Comparison of ENCODE assay signal across 20 cellular contexts in genomic region chr15:39205506-39206371, GRCh38.
DNase-seq lines count a peak whose midpoint lies in the region; ATAC-seq and TF ChIP-seq lines count a peak whose summit lies in the region.
"Had no signal": no experiment of that assay in that cellular context is flagged by ENCODE, and none has a peak within 500 bp of the region (broad histone marks: within the 10 kb centered on the region; RNA-seq: fewer than 3 reads in every experiment).

No MANE protein-coding gene starts in this region.

- no peaks in the 10 kb centered on the region for H3K79me2 ChIP-seq in GM23248 (ENCODE audit: insufficient read depth)
- H3K79me2 ChIP-seq in OCI-LY7 (ENCODE audit: insufficient read depth, low read depth, low read length), result no peaks in the 10 kb centered on the region

- no peak for DNase-seq in GM23248
- DNase-seq in M059J (ENCODE audit: low read depth), result peak; percentile 89
- DNase-seq in choroid plexus epithelial cell (ENCODE audit: low read depth), result peak; percentile 20
- DNase-seq in foreskin keratinocyte, result peak; percentile 92 to 95
- no peak for DNase-seq in OCI-LY7 (ENCODE audit: low spot score)
- DNase-seq in activated CD4-positive, CD25-positive, alpha-beta regulatory T cell (lab: John Stamatoyannopoulos, UW), result no peak
- DNase-seq in ascending aorta (ENCODE audit: low spot score in 2 of 2), result no peak
- no peak for DNase-seq in activated naive CD4-positive, alpha-beta T cell treated with anti-CD3 and anti-CD28 coated beads, Interleukin-2, amount 10 ng/mL, durations not matched to agents 7 days and 5 days
- DNase-seq: Calu3, DMS79 treated with DMSO at 0.1 percent for 48 hours, H7, KBM-7, NCI-H1048, NCI-H1417, NCI-H1694, NCI-H2029 treated with DMSO at 0.1 percent for 48 hours, NCI-H69, SHP77 treated with DMSO at 0.1 percent for 48 hours had no signal

- WGBS in GM23248 (ENCODE audit: low coverage in 1 of 2, low lambda C conversion rate in 2 of 2, missing lambda C conversion rate in 2 of 2), 2 experiments, result 90 to 91% methylated on average over 4 of the region's 4 CpGs

- H3K36me3 ChIP-seq in GM23248 (ENCODE audit: low read depth) (peaks cover 4% of the 10 kb centered on the region; the same call in 1 of the 2 replicates), OCI-LY7 (ENCODE audit: insufficient read depth, low read length) (no peaks in the 10 kb centered on the region), ascending aorta (no peaks in the 10 kb centered on the region)

- no peak overlapping the region for H3K9ac ChIP-seq in GM23248

- CTCF ChIA-PET in OCI-LY7 (lab: Charles Lee; ENCODE audit: unreplicated experiment), result no interaction called here
- CTCF ChIA-PET in activated naive CD4-positive, alpha-beta T cell treated with anti-CD3 and anti-CD28 coated beads, Interleukin-2, amount 10 ng/mL, durations not matched to agents 7 days and 5 days (lab: Charles Lee), result no interaction called here

- no peak overlapping the region for H2AFZ ChIP-seq in GM23248
- H2AFZ ChIP-seq in OCI-LY7 (ENCODE audit: low read length), result no peak overlapping the region

- no peak overlapping the region for H3K4me2 ChIP-seq in GM23248 (ENCODE audit: unreplicated experiment)
- no peak overlapping the region for H3K4me2 ChIP-seq in OCI-LY7 (ENCODE audit: low read length)

- no peak overlapping the region for H3K4me3 ChIP-seq in GM23248
- H3K4me3 ChIP-seq in choroid plexus epithelial cell (ENCODE audit: low read depth, low read length), result no peak overlapping the region
- no peak overlapping the region for H3K4me3 ChIP-seq in OCI-LY7 (ENCODE audit: low read depth, low read length, poor library complexity, severe bottlenecking)
- H3K4me3 ChIP-seq in ascending aorta, result no peak overlapping the region

- H4K20me1 ChIP-seq in GM23248 (ENCODE audit: insufficient read depth) (no peaks in the 10 kb centered on the region), OCI-LY7 (ENCODE audit: insufficient read depth, low read length) (no peaks in the 10 kb centered on the region)

- TF ChIP-seq CTCF in choroid plexus epithelial cell (conservative IDR thresholded peaks at IDR 0.05; ENCODE audit: low read depth, low read length) (no peak), foreskin keratinocyte (conservative IDR thresholded peaks at IDR 0.05) (no peak), OCI-LY7 (conservative IDR thresholded peaks at IDR 0.05; ENCODE audit: low read length) (no peak), ascending aorta (IDR thresholded peaks at IDR 0.05) (no peak)

- intact Hi-C loops in OCI-LY7 (cut with micrococcal nuclease; ENCODE audit: unreplicated experiment) (no loop called here), ascending aorta (cut with DNase I) (no loop called here)

- H3K9me3 Mint-ChIP-seq in activated naive CD4-positive, alpha-beta T cell treated with anti-CD3 and anti-CD28 coated beads, Interleukin-2, amount 10 ng/mL, durations not matched to agents 7 days and 5 days, result no peaks in the 10 kb centered on the region

- no peaks in the 10 kb centered on the region for H3K4me1 Mint-ChIP-seq in activated naive CD4-positive, alpha-beta T cell treated with anti-CD3 and anti-CD28 coated beads, Interleukin-2, amount 10 ng/mL, durations not matched to agents 7 days and 5 days

- H3K27ac ChIP-seq in GM23248 (0 out of 2 replicates have a peak overlapping the region, but pooled peaks have one; percentile 77), foreskin keratinocyte (peak overlapping the region; percentile 90), OCI-LY7 (ENCODE audit: low read depth, low read length, poor library complexity, severe bottlenecking) (no peak overlapping the region), ascending aorta (no peak overlapping the region)
- H3K27ac ChIP-seq: RWPE1 had no signal

- H3K4me3 Mint-ChIP-seq in activated naive CD4-positive, alpha-beta T cell treated with anti-CD3 and anti-CD28 coated beads, Interleukin-2, amount 10 ng/mL, durations not matched to agents 7 days and 5 days, result no peak overlapping the region

- POLR2A ChIA-PET in OCI-LY7 (lab: Charles Lee), result no interaction called here

- peaks cover 35% of the 10 kb centered on the region for H3F3A ChIP-seq in GM23248 (ENCODE audit: insufficient read depth)

- in situ Hi-C loops in GM23248 (cut with MboI), result no loop called here

- H3K9me3 ChIP-seq in GM23248 (ENCODE audit: low read depth) (no peaks in the 10 kb centered on the region), OCI-LY7 (ENCODE audit: low read length) (no peaks in the 10 kb centered on the region), ascending aorta (no peaks in the 10 kb centered on the region)

- H3K27ac Mint-ChIP-seq in activated naive CD4-positive, alpha-beta T cell treated with anti-CD3 and anti-CD28 coated beads, Interleukin-2, amount 10 ng/mL, durations not matched to agents 7 days and 5 days, result no peak overlapping the region

- H3K27me3 ChIP-seq in GM23248 (replicated peaks; ENCODE audit: insufficient read depth), result no peaks in the 10 kb centered on the region
- no peaks in the 10 kb centered on the region for H3K27me3 ChIP-seq in foreskin keratinocyte
- no peaks in the 10 kb centered on the region for H3K27me3 ChIP-seq in ascending aorta

- H3K9me2 ChIP-seq in GM23248 (ENCODE audit: insufficient read depth) (no peaks in the 10 kb centered on the region), OCI-LY7 (ENCODE audit: insufficient read depth, low read length) (no peaks in the 10 kb centered on the region)

- no peaks in the 10 kb centered on the region for H3K27me3 Mint-ChIP-seq in activated naive CD4-positive, alpha-beta T cell treated with anti-CD3 and anti-CD28 coated beads, Interleukin-2, amount 10 ng/mL, durations not matched to agents 7 days and 5 days

- no peaks in the 10 kb centered on the region for H3K36me3 Mint-ChIP-seq in activated naive CD4-positive, alpha-beta T cell treated with anti-CD3 and anti-CD28 coated beads, Interleukin-2, amount 10 ng/mL, durations not matched to agents 7 days and 5 days

- peaks cover 44% of the 10 kb centered on the region for H3K4me1 ChIP-seq in GM23248 (ENCODE audit: insufficient read depth)
- H3K4me1 ChIP-seq in foreskin keratinocyte, result peaks cover 51% of the 10 kb centered on the region
- H3K4me1 ChIP-seq in OCI-LY7 (ENCODE audit: insufficient read depth, low read length, poor library complexity, severe bottlenecking), result no peaks in the 10 kb centered on the region
- H3K4me1 ChIP-seq in ascending aorta, result no peaks in the 10 kb centered on the region

- no peak for ATAC-seq in foreskin keratinocyte
- ATAC-seq: Panc1 had no signal

- BruUV-seq in OCI-LY7 (replicated peaks; lab: Mats Ljungman, UMichigan), result no TSS peak

Comparison
In these comparisons a context has a peak if more than half of its experiments do, and no peak if none do; other contexts are left out.
1. DNase-seq: peak in M059J (single experiment), choroid plexus epithelial cell (single experiment) and foreskin keratinocyte (2 of 2); none in GM23248 (single experiment), OCI-LY7 (single experiment), activated CD4-positive, CD25-positive, alpha-beta regulatory T cell (0 of 4), ascending aorta (0 of 2) and activated naive CD4-positive, alpha-beta T cell treated with anti-CD3 and anti-CD28 coated beads, Interleukin-2, amount 10 ng/mL, durations not matched to agents 7 days and 5 days (single experiment).
2. H3K27ac ChIP-seq: peak in GM23248 (single experiment) and foreskin keratinocyte (single experiment); none in OCI-LY7 (single experiment) and ascending aorta (0 of 2).